24 cellular contexts compared by ENCODE assay signal in the genomic region with DNA sequence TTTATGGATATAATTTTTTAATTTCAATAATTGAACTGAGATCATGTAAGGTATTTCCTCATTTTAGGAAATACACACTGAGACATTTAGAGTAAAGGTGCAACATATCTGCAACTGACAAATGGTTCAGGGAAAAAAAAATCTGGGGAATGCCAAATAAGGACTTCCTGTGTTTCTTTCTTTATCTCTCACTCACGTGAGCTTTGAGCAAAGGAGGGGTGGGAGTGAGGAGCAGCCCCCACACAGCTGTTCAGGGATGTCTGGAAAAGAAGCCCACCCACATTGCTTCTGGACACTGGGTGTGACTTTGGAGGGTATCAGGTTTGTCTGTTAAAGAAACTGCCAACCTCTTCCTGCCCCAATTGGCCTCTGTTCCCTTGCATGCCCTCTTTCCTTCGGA. TPM values are rescaled to one million over a fixed set of nuclear protein-coding genes. Genes with fewer than 3 reads are reported as not detected.
DNase-seq lines count a peak whose midpoint lies in the region; ATAC-seq and TF ChIP-seq lines count a peak whose summit lies in the region.
"Had no signal": no experiment of that assay in that cellular context is flagged by ENCODE, and none has a peak within 500 bp of the region (broad histone marks: within the 10 kb centered on the region; RNA-seq: fewer than 3 reads in every experiment).

No MANE protein-coding gene starts in this region.

- no peak overlapping the region for H3K4me3 Mint-ChIP-seq in activated T-helper 2 cell treated with anti-CD3 and anti-CD28 coated beads, Interferon-gamma antibody, Interleukin-2, Interleukin-4, amounts not matched to agents 10 μg/mL and 5 μg/mL and 100 μg/mL, durations not matched to agents 14 hours and 24 hours and 36 hours (ENCODE audit: low read depth)
- H3K4me3 Mint-ChIP-seq in nephron, result no peak overlapping the region
- H3K4me3 Mint-ChIP-seq in endodermal cell, result no peak overlapping the region
- H3K4me3 Mint-ChIP-seq in glutamatergic neuron (ENCODE audit: unreplicated experiment), result no peak overlapping the region
- H3K4me3 Mint-ChIP-seq: B cell; CD4-positive, alpha-beta T cell; HFFc6 had no signal

- no peaks in the 10 kb centered on the region for H3K27me3 Mint-ChIP-seq in activated T-helper 2 cell treated with anti-CD3 and anti-CD28 coated beads, Interferon-gamma antibody, Interleukin-2, Interleukin-4, amounts not matched to agents 10 μg/mL and 5 μg/mL and 100 μg/mL, durations not matched to agents 14 hours and 24 hours and 36 hours (ENCODE audit: low read depth)
- no peaks in the 10 kb centered on the region for H3K27me3 Mint-ChIP-seq in nephron (ENCODE audit: low read depth)
- no peaks in the 10 kb centered on the region for H3K27me3 Mint-ChIP-seq in endodermal cell (ENCODE audit: insufficient read depth)
- no peaks in the 10 kb centered on the region for H3K27me3 Mint-ChIP-seq in glutamatergic neuron (ENCODE audit: unreplicated experiment)
- H3K27me3 Mint-ChIP-seq: B cell; CD4-positive, alpha-beta T cell; IgD-negative memory B cell had no signal

- ATAC-seq in HG02642 (IDR thresholded peaks at IDR 0.05; ENCODE audit: poor library complexity, unreplicated experiment), result no peak
- ATAC-seq: PC-3 had no signal

- H3K36me3 ChIP-seq in BLaER1, result no peaks in the 10 kb centered on the region
- no peaks in the 10 kb centered on the region for H3K36me3 ChIP-seq in endodermal cell (ENCODE audit: control insufficient read depth, insufficient read depth, low read length)

- H3K27ac ChIP-seq in BLaER1 (no peak overlapping the region), endodermal cell (ENCODE audit: low read depth, low read length) (no peak overlapping the region)

- H3K4me3 ChIP-seq in BLaER1, result no peak overlapping the region
- H3K4me3 ChIP-seq in endodermal cell (ENCODE audit: low read length), result no peak overlapping the region

- H3K9ac ChIP-seq in BLaER1 (no peak overlapping the region), endodermal cell (ENCODE audit: extremely low read depth, low read length, poor library complexity, severe bottlenecking) (no peak overlapping the region)

- H3K4me2 ChIP-seq in BLaER1, result 0 out of 2 replicates have a peak overlapping the region, but pooled peaks have one; percentile 0

- peaks cover 57% of the 10 kb centered on the region for H3K4me1 Mint-ChIP-seq in activated T-helper 2 cell treated with anti-CD3 and anti-CD28 coated beads, Interferon-gamma antibody, Interleukin-2, Interleukin-4, amounts not matched to agents 10 μg/mL and 5 μg/mL and 100 μg/mL, durations not matched to agents 14 hours and 24 hours and 36 hours (ENCODE audit: low read depth)
- H3K4me1 Mint-ChIP-seq in nephron (peaks cover 61% of the 10 kb centered on the region), endodermal cell (no peaks in the 10 kb centered on the region), glutamatergic neuron (ENCODE audit: low read depth, unreplicated experiment) (peaks cover 3% of the 10 kb centered on the region)

- peaks cover 8% of the 10 kb centered on the region for H3K36me3 Mint-ChIP-seq in activated T-helper 2 cell treated with anti-CD3 and anti-CD28 coated beads, Interferon-gamma antibody, Interleukin-2, Interleukin-4, amounts not matched to agents 10 μg/mL and 5 μg/mL and 100 μg/mL, durations not matched to agents 14 hours and 24 hours and 36 hours (ENCODE audit: low read depth)
- H3K36me3 Mint-ChIP-seq in nephron (ENCODE audit: low read depth) (no peaks in the 10 kb centered on the region), endodermal cell (ENCODE audit: low read depth) (no peaks in the 10 kb centered on the region), glutamatergic neuron (ENCODE audit: unreplicated experiment) (no peaks in the 10 kb centered on the region)
- H3K36me3 Mint-ChIP-seq: IgD-negative memory B cell had no signal

- no peaks in the 10 kb centered on the region for H4K20me1 ChIP-seq in BLaER1

- intact Hi-C loops in activated T-helper 2 cell treated with anti-CD3 and anti-CD28 coated beads, Interferon-gamma antibody, Interleukin-2, Interleukin-4, amounts not matched to agents 10 μg/mL and 5 μg/mL and 100 μg/mL, durations not matched to agents 14 hours and 24 hours and 36 hours (cut with micrococcal nuclease), result loop anchor here (10.0 kb wide), 3 partner anchors 231 to 591 kb away; no protein-coding TSS in a partner anchor

- H3K27me3 ChIP-seq in BLaER1 (no peaks in the 10 kb centered on the region), endodermal cell (ENCODE audit: control insufficient read depth, insufficient read depth, low read length, poor library complexity, severe bottlenecking) (no peaks in the 10 kb centered on the region)

- 22% methylated on average over 2 of the region's 2 CpGs; no CpG with 5 or more reads in 1 of the 2 experiments for WGBS in endodermal cell (ENCODE audit: insufficient coverage in 1 of 2, insufficient read length in 1 of 2), 2 experiments

- TF ChIP-seq CTCF in nephron (IDR thresholded peaks at IDR 0.05; ENCODE audit: unreplicated experiment in 3 of 3) (no peak), endodermal cell (conservative IDR thresholded peaks at IDR 0.05) (no peak), glutamatergic neuron (IDR thresholded peaks at IDR 0.05; ENCODE audit: partially characterized antibody, unreplicated experiment) (no peak)

- peak overlapping the region; percentile 9 for H3K27ac Mint-ChIP-seq in activated T-helper 2 cell treated with anti-CD3 and anti-CD28 coated beads, Interferon-gamma antibody, Interleukin-2, Interleukin-4, amounts not matched to agents 10 μg/mL and 5 μg/mL and 100 μg/mL, durations not matched to agents 14 hours and 24 hours and 36 hours
- H3K27ac Mint-ChIP-seq in nephron (peak overlapping the region in 2 of 3 experiments; percentile 31 to 77), endodermal cell (no peak overlapping the region), glutamatergic neuron (ENCODE audit: unreplicated experiment) (no peak overlapping the region)
- H3K27ac Mint-ChIP-seq: B cell; CD4-positive, alpha-beta T cell; HFFc6 had no signal

- peaks cover 26% of the 10 kb centered on the region for H3K4me1 ChIP-seq in BLaER1
- H3K4me1 ChIP-seq in endodermal cell (ENCODE audit: control insufficient read depth, insufficient read depth, low read length), result no peaks in the 10 kb centered on the region

- DNase-seq in LHCN-M2 (ENCODE audit: low read depth), result peak; percentile 8
- no peak for DNase-seq in activated T-helper 2 cell treated with anti-CD3 and anti-CD28 coated beads, Interferon-gamma antibody, Interleukin-2, Interleukin-4, amounts not matched to agents 10 μg/mL and 5 μg/mL and 100 μg/mL, durations not matched to agents 14 hours and 24 hours and 36 hours (ENCODE audit: low spot score)
- DNase-seq in endodermal cell, result no peak
- DNase-seq in activated CD8-positive, alpha-beta memory T cell treated with anti-CD3 and anti-CD28 coated beads, Interleukin-2, amount 50 U/mL, for 4 hours, result no peak
- no peak for DNase-seq in glutamatergic neuron
- DNase-seq: 8988T; CD4-positive, alpha-beta T cell; DMS153; GF-D8; HFFc6; Karpas-422; NCI-H1092 treated with DMSO at 0.1 percent for 48 hours; NCI-H2081 treated with DMSO at 0.1 percent for 48 hours; NCI-H510A; NCI-H748 treated with DMSO at 0.1 percent for 48 hours; PC-3; RPMI8226; SIG-M5 had no signal

- no peaks in the 10 kb centered on the region for H3K9me3 Mint-ChIP-seq in activated T-helper 2 cell treated with anti-CD3 and anti-CD28 coated beads, Interferon-gamma antibody, Interleukin-2, Interleukin-4, amounts not matched to agents 10 μg/mL and 5 μg/mL and 100 μg/mL, durations not matched to agents 14 hours and 24 hours and 36 hours
- no peaks in the 10 kb centered on the region for H3K9me3 Mint-ChIP-seq in nephron
- H3K9me3 Mint-ChIP-seq in endodermal cell, result no peaks in the 10 kb centered on the region
- H3K9me3 Mint-ChIP-seq in glutamatergic neuron (ENCODE audit: unreplicated experiment), result no peaks in the 10 kb centered on the region
- H3K9me3 Mint-ChIP-seq: CD4-positive, alpha-beta T cell; IgD-negative memory B cell had no signal

- H3K9me3 ChIP-seq in BLaER1 (no peaks in the 10 kb centered on the region), endodermal cell (ENCODE audit: control insufficient read depth, low read length) (no peaks in the 10 kb centered on the region)

RNA-seq across cellular contexts. Expression of gene TP63, which starts 5.6 kb away (rescaled TPM):
- total RNA-seq in LHCN-M2 (2014; rRNA removed) (0.06 and 0.34 TPM in 2 replicates), endodermal cell (not detected), glutamatergic neuron (ENCODE audit: unreplicated experiment) (not detected)
- polyA plus RNA-seq in LHCN-M2 (2012), result 0.07 TPM
- 5.1 and 5.6 TPM in 2 replicates for total RNA-seq in activated T-helper 2 cell treated with anti-CD3 and anti-CD28 coated beads, Interferon-gamma antibody, Interleukin-2, Interleukin-4, amounts not matched to agents 10 μg/mL and 5 μg/mL and 100 μg/mL, durations not matched to agents 14 hours and 24 hours and 36 hours
- 0.21 TPM for polyA plus RNA-seq in endodermal cell (2013, experiment 1 of 2)
- polyA plus RNA-seq in endodermal cell (2013, experiment 2 of 2), result 0.21 TPM
- total RNA-seq: HFFc6 had no signal
- polyA plus RNA-seq: AG04450 had no signal

Comparison
In these comparisons a context has a peak if more than half of its experiments do, and no peak if none do; other contexts are left out.
1. H3K27ac Mint-ChIP-seq: peak in activated T-helper 2 cell treated with anti-CD3 and anti-CD28 coated beads, Interferon-gamma antibody, Interleukin-2, Interleukin-4, amounts not matched to agents 10 μg/mL and 5 μg/mL and 100 μg/mL, durations not matched to agents 14 hours and 24 hours and 36 hours (single experiment) and nephron (2 of 3); none in endodermal cell (single experiment) and glutamatergic neuron (single experiment).